ENCODE assay signal across 16 cellular contexts in the genomic region with DNA sequence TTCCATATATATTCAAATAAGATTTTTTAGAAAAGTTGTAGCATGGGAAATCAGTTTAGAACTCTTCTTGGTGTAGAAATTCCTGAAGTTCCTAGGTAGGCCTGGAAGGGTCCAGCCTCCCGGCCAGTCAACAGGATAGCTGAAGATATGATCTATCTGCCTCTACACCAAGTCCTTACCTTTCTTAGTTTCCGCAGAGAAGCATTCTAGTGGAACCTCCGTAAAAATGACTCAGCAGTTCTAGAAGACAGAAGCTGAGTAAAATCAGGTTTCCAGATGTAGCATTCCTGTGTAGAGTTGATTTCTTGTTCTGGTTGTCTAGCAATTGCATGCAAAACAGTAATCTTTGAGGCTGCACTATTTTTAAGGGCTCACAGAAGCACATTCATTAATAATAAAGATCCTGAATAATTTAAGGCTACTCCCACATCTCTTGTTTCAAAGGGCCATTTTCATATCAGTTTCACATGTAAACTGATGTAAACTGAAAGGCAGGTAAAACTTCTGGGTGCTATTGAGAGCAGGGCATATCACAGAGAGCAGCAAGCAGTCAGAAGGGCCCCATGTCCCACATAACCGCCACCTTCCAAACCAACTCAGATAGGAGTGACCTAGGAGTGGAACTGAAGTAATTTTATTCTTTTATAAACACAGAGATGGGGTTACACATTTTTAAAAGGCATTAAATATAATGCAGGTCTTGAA. TPM values are rescaled to one million over a fixed set of nuclear protein-coding genes. Genes with fewer than 3 reads are reported as not detected.
DNase-seq lines count a peak whose midpoint lies in the region; ATAC-seq and TF ChIP-seq lines count a peak whose summit lies in the region.
"Had no signal": no experiment of that assay in that cellular context is flagged by ENCODE, and none has a peak within 500 bp of the region (broad histone marks: within the 10 kb centered on the region; RNA-seq: fewer than 3 reads in every experiment).

No MANE protein-coding gene starts in this region.

- CTCF ChIA-PET in CD8-positive, alpha-beta T cell (lab: Charles Lee) = no interaction called here
- CTCF ChIA-PET in Calu3 (lab: Charles Lee) = no interaction called here

- no peak overlapping the region for H3K27ac ChIP-seq in CD8-positive, alpha-beta T cell (ENCODE audit: low read depth, low read length)
- H3K27ac ChIP-seq: Peyer's patch, skin epidermis had no signal

- peaks cover 21% of the 10 kb centered on the region for H3K27me3 Mint-ChIP-seq in CD8-positive, alpha-beta T cell (ENCODE audit: low read depth)
- no peaks in the 10 kb centered on the region for H3K27me3 Mint-ChIP-seq in Calu3 (ENCODE audit: unreplicated experiment)

- H3K27me3 ChIP-seq in CD8-positive, alpha-beta T cell (ENCODE audit: insufficient read depth, low read length) = no peaks in the 10 kb centered on the region
- H3K27me3 ChIP-seq: Peyer's patch had no signal

- DNase-seq in GM10266 (ENCODE audit: extremely low spot score) (peak; percentile 24), omental fat pad (ENCODE audit: low spot score) (no peak), NCI-H146 (lab: John Stamatoyannopoulos, UW) (no peak), Calu3 (no peak)
- DNase-seq in CD8-positive, alpha-beta T cell = no peak
- DNase-seq: activated T-cell treated with anti-CD3 and anti-CD28 coated beads, Interleukin-2, amount 50 U/mL, for 48 hours; DMS79 treated with DMSO at 0.1 percent for 48 hours; erythroblast; NCI-H2081 treated with DMSO at 0.1 percent for 48 hours; Peyer's patch had no signal

- no peaks in the 10 kb centered on the region for H3K36me3 ChIP-seq in CD8-positive, alpha-beta T cell (ENCODE audit: insufficient read depth, low read length)
- H3K36me3 ChIP-seq: Peyer's patch had no signal

- H3K36me3 Mint-ChIP-seq in CD8-positive, alpha-beta T cell = no peaks in the 10 kb centered on the region
- H3K36me3 Mint-ChIP-seq in Calu3 (ENCODE audit: insufficient read depth, unreplicated experiment) = no peaks in the 10 kb centered on the region

- H3K4me1 ChIP-seq in CD8-positive, alpha-beta T cell (ENCODE audit: insufficient read depth, low read length) = no peaks in the 10 kb centered on the region
- H3K4me1 ChIP-seq: Peyer's patch had no signal

- no peak overlapping the region for H3K4me3 ChIP-seq in CD8-positive, alpha-beta T cell (ENCODE audit: low read depth, low read length)
- H3K4me3 ChIP-seq: Peyer's patch, skin epidermis had no signal

- BruUV-seq in Calu3 (replicated peaks; lab: Mats Ljungman, UMichigan) = no TSS peak

- no peaks in the 10 kb centered on the region for H3K9me3 ChIP-seq in CD8-positive, alpha-beta T cell (ENCODE audit: low read length)
- H3K9me3 ChIP-seq: Peyer's patch had no signal

- no peak overlapping the region for H3K4me3 Mint-ChIP-seq in CD8-positive, alpha-beta T cell
- H3K4me3 Mint-ChIP-seq in Calu3 (ENCODE audit: low read depth, unreplicated experiment) = no peak overlapping the region

- POLR2A ChIA-PET in CD8-positive, alpha-beta T cell (lab: Charles Lee) = no interaction called here

- no peaks in the 10 kb centered on the region for H3K4me1 Mint-ChIP-seq in CD8-positive, alpha-beta T cell (ENCODE audit: low read depth)
- H3K4me1 Mint-ChIP-seq in Calu3 (ENCODE audit: low read depth, unreplicated experiment) = no peaks in the 10 kb centered on the region

- intact Hi-C loops in CD8-positive, alpha-beta T cell (cut with DNase I, micrococcal nuclease) = no loop called here
- intact Hi-C loops in Calu3 (cut with micrococcal nuclease; ENCODE audit: unreplicated experiment) = no loop called here

- H3K27ac Mint-ChIP-seq in CD8-positive, alpha-beta T cell = no peak overlapping the region
- no peak overlapping the region for H3K27ac Mint-ChIP-seq in Calu3 (ENCODE audit: unreplicated experiment)

- no peak for TF ChIP-seq CTCF in GM10266 (IDR thresholded peaks at IDR 0.05; ENCODE audit: control insufficient read depth, insufficient read depth, low read depth, missing control alignments)
- no peak for TF ChIP-seq CTCF in CD8-positive, alpha-beta T cell (IDR thresholded peaks at IDR 0.05)
- no peak for TF ChIP-seq CTCF in omental fat pad (IDR thresholded peaks at IDR 0.05)
- no peak for TF ChIP-seq CTCF in Calu3 (IDR thresholded peaks at IDR 0.05; ENCODE audit: unreplicated experiment)

- H3K9me3 Mint-ChIP-seq in CD8-positive, alpha-beta T cell = no peaks in the 10 kb centered on the region
- H3K9me3 Mint-ChIP-seq in Calu3 (ENCODE audit: low read depth, unreplicated experiment) = peaks cover 3% of the 10 kb centered on the region

- peak; percentile 49 for ATAC-seq in GM19438 (IDR thresholded peaks at IDR 0.05; ENCODE audit: low read depth, unreplicated experiment)
- peak; percentile 66 for ATAC-seq in HG02763 (IDR thresholded peaks at IDR 0.05; ENCODE audit: unreplicated experiment)
- peak; percentile 58 for ATAC-seq in HG03457 (IDR thresholded peaks at IDR 0.05; ENCODE audit: unreplicated experiment)
- ATAC-seq in CD8-positive, alpha-beta T cell = no peak
- ATAC-seq in omental fat pad (ENCODE audit: low FRiP score) = no peak

RNA-seq across cellular contexts. Expression of a gene that starts 3.2 kb away (rescaled TPM):
- not detected for total RNA-seq in CD8-positive, alpha-beta T cell
- total RNA-seq in omental fat pad (not detected), Calu3 (2022) (not detected in 2 replicates)
- total RNA-seq: myocyte, Peyer's patch, urinary bladder had no signal

RNA-seq across cellular contexts. Expression of a gene that starts 43.8 kb away (rescaled TPM):
- total RNA-seq in CD8-positive, alpha-beta T cell = under 1 TPM; 0.19 to 0.33 TPM
- total RNA-seq in omental fat pad (1 to 10 TPM in 2 of 4 donors, under 1 TPM in 1, not detected in 1; 0.63 to 3.3 (median 1.2) TPM), Calu3 (2022) (0.94 and 1.9 TPM in 2 replicates)

RNA-seq across cellular contexts. Expression of a gene that starts 44.0 kb away (rescaled TPM):
- total RNA-seq in CD8-positive, alpha-beta T cell = 10 to 100 TPM; 31.3 to 33.8 TPM
- 10 to 100 TPM; 27.8 to 51.3 (median 31.3) TPM for total RNA-seq in omental fat pad
- total RNA-seq in Calu3 (2022) = 31.5 and 31.9 TPM in 2 replicates

Comparison
In these comparisons a context has a peak if more than half of its experiments do, and no peak if none do; other contexts are left out.
1. ATAC-seq: peak in GM19438 (single experiment), HG02763 (single experiment) and HG03457 (single experiment); none in CD8-positive, alpha-beta T cell (single experiment) and omental fat pad (single experiment).